Comparison of ENCODE assay signal across 15 cellular contexts in genomic region chr19:17623224-17623935, GRCh38.
A peak's percentile ranks its signal among the peaks of the same experiment; 100 is the strongest.
DNase-seq lines count a peak whose midpoint lies in the region; ATAC-seq and TF ChIP-seq lines count a peak whose summit lies in the region.
"Had no signal": no experiment of that assay in that cellular context is flagged by ENCODE, and none has a peak within 500 bp of the region (broad histone marks: within the 10 kb centered on the region; RNA-seq: fewer than 3 reads in every experiment).

No MANE protein-coding gene starts in this region.

- no peak overlapping the region for H3K4me2 ChIP-seq in neuronal stem cell (ENCODE audit: insufficient read depth, low read length, poor library complexity, severe bottlenecking)

- peak overlapping the region; percentile 13 for H3K18ac ChIP-seq in neuronal stem cell (ENCODE audit: low read length)

- H3K9ac ChIP-seq in neuronal stem cell (ENCODE audit: low read depth, low read length, poor library complexity): no peak overlapping the region
- H3K9ac ChIP-seq: GM23248 had no signal

- H3K27me3 Mint-ChIP-seq in natural killer cell treated with Interleukin-12 subunit alpha and Interleukin-12 subunit beta and Interleukin-15 and Interleukin-18, amount 100 ng/mL, for 72 hours: peaks cover 5 to 11% of the 10 kb centered on the region in 2 donors
- H3K27me3 Mint-ChIP-seq in natural killer cell (ENCODE audit: low read depth in 2 of 2) (peaks cover 4 to 6% of the 10 kb centered on the region in 2 donors), chondrocyte (ENCODE audit: low read depth) (no peaks in the 10 kb centered on the region)

- H3K9me3 ChIP-seq in neuronal stem cell (replicated peaks in 1 of 2; ENCODE audit: control insufficient read depth in 2 of 2, insufficient read depth in 1 of 2, low read depth in 1 of 2, low read length in 2 of 2): peaks cover 0 to 17% of the 10 kb centered on the region in 2 donors

- H3K9me3 Mint-ChIP-seq in natural killer cell treated with Interleukin-12 subunit alpha and Interleukin-12 subunit beta and Interleukin-15 and Interleukin-18, amount 100 ng/mL, for 72 hours: peaks cover 3% of the 10 kb centered on the region
- H3K9me3 Mint-ChIP-seq in natural killer cell (no peaks in the 10 kb centered on the region), chondrocyte (ENCODE audit: low read depth) (peaks cover 14% of the 10 kb centered on the region)
- H3K9me3 Mint-ChIP-seq: H9 had no signal

- H3K79me1 ChIP-seq in neuronal stem cell (ENCODE audit: low read depth, low read length): no peaks in the 10 kb centered on the region

- peaks cover 13 to 16% of the 10 kb centered on the region in 2 donors for H3K4me1 Mint-ChIP-seq in natural killer cell treated with Interleukin-12 subunit alpha and Interleukin-12 subunit beta and Interleukin-15 and Interleukin-18, amount 100 ng/mL, for 72 hours (ENCODE audit: low read depth in 2 of 2)
- peaks cover 7 to 14% of the 10 kb centered on the region in 2 donors for H3K4me1 Mint-ChIP-seq in natural killer cell
- H3K4me1 Mint-ChIP-seq in chondrocyte (ENCODE audit: low read depth): no peaks in the 10 kb centered on the region
- H3K4me1 Mint-ChIP-seq: B cell had no signal

- no peak overlapping the region for H3K23ac ChIP-seq in neuronal stem cell (ENCODE audit: low read depth, low read length, poor library complexity)

- H2BK15ac ChIP-seq in neuronal stem cell (ENCODE audit: low read length): no peak overlapping the region

- no CpG with 5 or more reads among the region's 31 CpGs for whole genome bisulfite sequencing in neuronal stem cell (ENCODE audit: extremely low coverage in 2 of 2, insufficient read length in 2 of 2, insufficient replicate concordance in 1 of 2), 2 donors

- H3K27ac Mint-ChIP-seq in natural killer cell treated with Interleukin-12 subunit alpha and Interleukin-12 subunit beta and Interleukin-15 and Interleukin-18, amount 100 ng/mL, for 72 hours: peak overlapping the region; percentile 67 to 71
- H3K27ac Mint-ChIP-seq in natural killer cell (no peak overlapping the region), chondrocyte (ENCODE audit: unreplicated experiment) (no peak overlapping the region)
- H3K27ac Mint-ChIP-seq: B cell had no signal

- peaks cover 0 to 14% of the 10 kb centered on the region in 2 donors for H3K36me3 ChIP-seq in neuronal stem cell (replicated peaks in 1 of 2; ENCODE audit: control insufficient read depth in 2 of 2, insufficient read depth in 2 of 2, low read length in 2 of 2)

- no peak overlapping the region for H4K8ac ChIP-seq in neuronal stem cell (ENCODE audit: low read depth, low read length)

- H3K4me1 ChIP-seq in neuronal stem cell (ENCODE audit: control insufficient read depth in 2 of 2, insufficient read depth in 1 of 2, low read depth in 1 of 2, low read length in 2 of 2): no peaks in the 10 kb centered on the region

- no peaks in the 10 kb centered on the region for H3K27me3 ChIP-seq in neuronal stem cell (ENCODE audit: control insufficient read depth in 3 of 3, insufficient read depth in 3 of 3, low read depth in 1 of 3, low read length in 3 of 3)

- no peak overlapping the region for H2BK5ac ChIP-seq in neuronal stem cell (ENCODE audit: low read length)

- H3K27ac ChIP-seq in neuronal stem cell (replicated peaks; ENCODE audit: low read length): no peak overlapping the region
- H3K27ac ChIP-seq: GM23248, HL-60 had no signal

- no peaks in the 10 kb centered on the region for H3K36me3 Mint-ChIP-seq in natural killer cell treated with Interleukin-12 subunit alpha and Interleukin-12 subunit beta and Interleukin-15 and Interleukin-18, amount 100 ng/mL, for 72 hours
- H3K36me3 Mint-ChIP-seq in natural killer cell (no peaks in the 10 kb centered on the region), chondrocyte (ENCODE audit: low read depth) (peaks cover 5% of the 10 kb centered on the region)
- H3K36me3 Mint-ChIP-seq: CD4-positive, alpha-beta memory T cell had no signal

- no peak overlapping the region for H2AFZ ChIP-seq in neuronal stem cell (ENCODE audit: low read length)
- H2AFZ ChIP-seq: GM23248 had no signal

- no peak overlapping the region for H2BK120ac ChIP-seq in neuronal stem cell (ENCODE audit: low read depth, low read length)

- no peak overlapping the region for H3K4me3 ChIP-seq in neuronal stem cell (ENCODE audit: low read length in 2 of 2)
- H3K4me3 ChIP-seq: GM12878, GM23248 had no signal

- intact Hi-C loops in natural killer cell (cut with micrococcal nuclease): no loop called here

- H4K91ac ChIP-seq in neuronal stem cell (ENCODE audit: low read depth, low read length, poor library complexity): no peak overlapping the region

- H3K4me3 Mint-ChIP-seq in natural killer cell treated with Interleukin-12 subunit alpha and Interleukin-12 subunit beta and Interleukin-15 and Interleukin-18, amount 100 ng/mL, for 72 hours: no peak overlapping the region
- no peak overlapping the region for H3K4me3 Mint-ChIP-seq in natural killer cell
- no peak overlapping the region for H3K4me3 Mint-ChIP-seq in chondrocyte (ENCODE audit: unreplicated experiment)
- H3K4me3 Mint-ChIP-seq: B cell, H9 had no signal

- no peak overlapping the region for H3K4ac ChIP-seq in neuronal stem cell (ENCODE audit: low read length)

- ATAC-seq in natural killer cell treated with Interleukin-12 subunit alpha and Interleukin-12 subunit beta and Interleukin-15 and Interleukin-18, amount 100 ng/mL, for 72 hours: no peak
- no peak for ATAC-seq in natural killer cell

- no peak for DNase-seq in natural killer cell treated with Interleukin-12 subunit alpha and Interleukin-12 subunit beta and Interleukin-15 and Interleukin-18, amount 100 ng/mL, for 72 hours (ENCODE audit: low spot score)
- DNase-seq in natural killer cell (no peak), chondrocyte (ENCODE audit: low spot score) (peak; percentile 67), neuronal stem cell (ENCODE audit: low spot score) (no peak), NCI-H774 (lab: John Stamatoyannopoulos, UW) (no peak), activated gamma-delta T cell treated with Interleukin-2 at 50 U/mL for 16 hours (no peak)
- DNase-seq in stimulated activated CD4-positive, alpha-beta T cell treated with anti-CD3 and anti-CD28 coated beads, Interleukin-4, amount 100 ng/mL, for 24 hours: no peak
- DNase-seq: C1 segment of cervical spinal cord; CD4-positive, alpha-beta memory T cell; DMS79; GM23248; H9 had no signal

- TF ChIP-seq CTCF in natural killer cell (IDR thresholded peaks at IDR 0.05) (no peak), chondrocyte (IDR thresholded peaks at IDR 0.05) (no peak)

- no peak overlapping the region for H2AK5ac ChIP-seq in neuronal stem cell (ENCODE audit: low read depth, low read length)

- H2BK12ac ChIP-seq in neuronal stem cell (ENCODE audit: low read length): no peak overlapping the region

- no peak overlapping the region for H3K14ac ChIP-seq in neuronal stem cell (ENCODE audit: low read length)

Comparison
In these comparisons a context has a peak if more than half of its experiments do, and no peak if none do; other contexts are left out.
1. H3K27ac Mint-ChIP-seq: peak in natural killer cell treated with Interleukin-12 subunit alpha and Interleukin-12 subunit beta and Interleukin-15 and Interleukin-18, amount 100 ng/mL, for 72 hours (2 of 2); none in natural killer cell (0 of 2) and chondrocyte (single experiment).